In genomic region chr10:119540038-119540437, GRCh38 we compare ENCODE assay signal across 1 cellular context.
A peak's percentile ranks its signal among the peaks of the same experiment; 100 is the strongest.
TF ChIP-seq lines count a peak whose summit lies in the region.

No MANE protein-coding gene starts in this region.

TF ChIP-seq in GM12878, 131 proteins besides CTCF, POLR2A, EP300 and RAD21:
- TF ChIP-seq BCL11A (IDR thresholded peaks at IDR 0.05; ENCODE audit: low read depth, low read length) (no peak), ATF7 (IDR thresholded peaks at IDR 0.05; ENCODE audit: low read depth) (no peak), KAT2A (conservative IDR thresholded peaks at IDR 0.05; ENCODE audit: control insufficient read depth, low read depth, low read length) (no peak), EGR1 (IDR thresholded peaks at IDR 0.05; ENCODE audit: borderline replicate concordance in 1 of 2, low read depth in 2 of 2, low read length in 2 of 2) (no peak), ZNF217 (IDR thresholded peaks at IDR 0.05) (no peak), ZZZ3 (IDR thresholded peaks at IDR 0.05; ENCODE audit: control insufficient read depth, insufficient read length, low read depth) (no peak), DPF2 (IDR thresholded peaks at IDR 0.05) (no peak), IKZF1 (conservative IDR thresholded peaks at IDR 0.05) (0 out of 2 replicates have a peak, but pooled peaks have one; percentile 10), ZNF622 (IDR thresholded peaks at IDR 0.05) (no peak), IKZF2 (IDR thresholded peaks at IDR 0.05) (0 out of 4 replicates have a peak, but pooled peaks of 1 of the 2 experiments have one; percentile 20), POU2F2 (IDR thresholded peaks at IDR 0.05; ENCODE audit: borderline replicate concordance, low read depth, low read length) (no peak), USF1 (IDR thresholded peaks at IDR 0.05; ENCODE audit: borderline replicate concordance, extremely low read length, insufficient read depth, low read depth, low read length) (no peak), CBX5 (IDR thresholded peaks at IDR 0.05; ENCODE audit: low read depth) (no peak)
